Comparison of ENCODE assay signal across 28 cellular contexts in genomic region chr7:122756860-122757259, GRCh38. TPM values are rescaled to one million over a fixed set of nuclear protein-coding genes. Genes with fewer than 3 reads are reported as not detected.
"Had no signal": no experiment of that assay in that cellular context is flagged by ENCODE, and none has a peak within 500 bp of the region (broad histone marks: within the 10 kb centered on the region; RNA-seq: fewer than 3 reads in every experiment).

No MANE protein-coding gene starts in this region.

- H3K36me3 ChIP-seq: stomach, suprapubic skin, thoracic aorta, thyroid gland, tibial artery, tibial nerve, transverse colon, upper lobe of left lung, upper lobe of right lung, uterus, vagina had no signal

- H3K4me1 ChIP-seq: suprapubic skin, testis, thyroid gland, tibial artery, tibial nerve, transverse colon, upper lobe of right lung, uterus, vagina had no signal

- H3K4me3 ChIP-seq: stomach, suprapubic skin, testis, thoracic aorta, thyroid gland, tibial artery, tibial nerve, transverse colon, upper lobe of left lung, upper lobe of right lung, uterus, vagina had no signal

- DNase-seq: stimulated activated CD4-positive, alpha-beta T cell treated with anti-CD3 and anti-CD28 coated beads, Interleukin-2, amount 100 ng/mL, for 48 hours; stimulated activated CD4-positive, alpha-beta T cell treated with anti-CD3 and anti-CD28 coated beads, Interleukin-4, amount 100 ng/mL, for 1 hour; stimulated activated CD4-positive, alpha-beta T cell treated with anti-CD3 and anti-CD28 coated beads, Interleukin-4, amount 100 ng/mL, for 24 hours; stimulated activated CD4-positive, alpha-beta T cell treated with anti-CD3 and anti-CD28 coated beads, Interleukin-4, amount 100 ng/mL, for 4 hours; stimulated activated CD8-positive, alpha-beta memory T cell treated with anti-CD3 and anti-CD28 coated beads, Interleukin-4, amount 100 ng/mL, for 48 hours; stimulated activated naive B cell treated with anti-CD40 and anti-IgM and Interleukin-4, amounts not matched to agents 10 μg/mL and 1 μg/mL and 100 μg/mL, for 72 hours; stimulated activated naive CD4-positive, alpha-beta T cell; stimulated activated naive CD4-positive, alpha-beta T cell treated with Interleukin-2 at 50 U/mL for 16 hours; stimulated activated naive CD8-positive, alpha-beta T cell treated with anti-CD3 and anti-CD28 coated beads, Interleukin-15, amount 100 ng/mL, for 72 hours; stimulated activated naive CD8-positive, alpha-beta T cell treated with anti-CD3 and anti-CD28 coated beads, Interleukin-15, Interleukin-2, amounts not matched to agents 100 U/mL and 50 U/mL, for 24 hours; stomach; substantia nigra; testis; thyroid gland; tibial artery; transverse colon; trophoblast cell; upper lobe of left lung; upper lobe of right lung; uterus had no signal

- H3K27me3 ChIP-seq: stomach, suprapubic skin, testis, thyroid gland, tibial artery, tibial nerve, transverse colon, upper lobe of left lung, upper lobe of right lung, uterus, vagina had no signal

- H3K9me3 ChIP-seq: stomach, suprapubic skin, testis, thoracic aorta, thyroid gland, tibial artery, tibial nerve, transverse colon, upper lobe of left lung, upper lobe of right lung, uterus, vagina had no signal

- FAIRE-seq: urothelium cell line had no signal

- ATAC-seq: stimulated activated effector memory CD8-positive, alpha-beta T cell treated with anti-CD3 and anti-CD28 coated beads, Interleukin-12 subunit alpha, Interleukin-12 subunit beta, amount 100 ng/mL, for 72 hours; stimulated activated memory B cell treated with anti-CD40 and anti-IgM and Interleukin-4, amounts not matched to agents 10 μg/mL and 1 μg/mL and 100 μg/mL, for 72 hours; stimulated activated naive B cell treated with anti-CD40 and anti-IgM and Interleukin-4, amounts not matched to agents 10 μg/mL and 1 μg/mL and 100 μg/mL, for 72 hours; stimulated activated naive CD8-positive, alpha-beta T cell treated with anti-CD3 and anti-CD28 coated beads, Interleukin-15, amount 100 ng/mL, for 72 hours; stimulated activated naive CD8-positive, alpha-beta T cell treated with anti-CD3 and anti-CD28 coated beads, Interleukin-15, Interleukin-2, amounts not matched to agents 100 U/mL and 50 U/mL, for 24 hours; upper lobe of right lung had no signal

- H3K27ac ChIP-seq: stomach, suprapubic skin, testis, thoracic aorta, thyroid gland, tibial artery, tibial nerve, transverse colon, upper lobe of left lung, upper lobe of right lung, uterus, vagina had no signal

RNA-seq across cellular contexts. Expression of gene RNF148, which starts 54.1 kb away (rescaled TPM):
- polyA plus RNA-seq: urinary bladder had no signal

RNA-seq across cellular contexts. Expression of gene RNF133, which starts 57.9 kb away (rescaled TPM):
- polyA plus RNA-seq: stomach had no signal
